20 cellular contexts compared by ENCODE assay signal in genomic region chr2:174929786-174930185, GRCh38.
DNase-seq lines count a peak whose midpoint lies in the region; ATAC-seq and TF ChIP-seq lines count a peak whose summit lies in the region.
"Had no signal": no experiment of that assay in that cellular context is flagged by ENCODE, and none has a peak within 500 bp of the region (broad histone marks: within the 10 kb centered on the region; RNA-seq: fewer than 3 reads in every experiment).

No MANE protein-coding gene starts in this region.

- H3K9me3 ChIP-seq in cardiac muscle cell (ENCODE audit: low read depth) (no peaks in the 10 kb centered on the region), heart left ventricle (no peaks in the 10 kb centered on the region), parathyroid adenoma (ENCODE audit: control insufficient read depth, low read length) (no peaks in the 10 kb centered on the region)
- H3K9me3 ChIP-seq: SK-N-SH had no signal

- no peak overlapping the region for H3K4me3 ChIP-seq in cardiac muscle cell
- no peak overlapping the region for H3K4me3 ChIP-seq in heart left ventricle
- no peak overlapping the region for H3K4me3 ChIP-seq in parathyroid adenoma (ENCODE audit: low read depth, low read length)
- H3K4me3 ChIP-seq: GM23248 had no signal

- H3K4me1 ChIP-seq in cardiac muscle cell (ENCODE audit: low read depth) (peaks cover 18% of the 10 kb centered on the region), heart left ventricle (peaks cover 0 to 6% (median 0%) of the 10 kb centered on the region in 12 donors), parathyroid adenoma (peaks cover 23% of the 10 kb centered on the region)

- ATAC-seq in heart left ventricle (no peak), HG02571 (IDR thresholded peaks at IDR 0.05; ENCODE audit: unreplicated experiment) (no peak)

- peak overlapping the region; percentile 24 for H2AFZ ChIP-seq in parathyroid adenoma
- H2AFZ ChIP-seq: GM23248 had no signal

- intact Hi-C loops in heart left ventricle (cut with DNase I), result no loop called here

- no peak overlapping the region for H3K9ac ChIP-seq in parathyroid adenoma
- H3K9ac ChIP-seq: GM23248, SK-N-SH had no signal

- no peak overlapping the region for H3K4me2 ChIP-seq in parathyroid adenoma (ENCODE audit: low read length)
- H3K4me2 ChIP-seq: SK-N-SH had no signal

- WGBS in heart left ventricle, 4 donors, result 50 to 58% (median 52%) methylated on average over 4 of the region's 4 CpGs

- peak overlapping the region; percentile 37 for H3K27ac ChIP-seq in cardiac muscle cell
- H3K27ac ChIP-seq in heart left ventricle, result no peak overlapping the region
- H3K27ac ChIP-seq in parathyroid adenoma, result peak overlapping the region; percentile 15
- H3K27ac ChIP-seq: 22Rv1, GM23248 had no signal

- no peak for TF ChIP-seq CTCF in cardiac muscle cell (IDR thresholded peaks at IDR 0.05; ENCODE audit: low read depth, low read length)
- TF ChIP-seq CTCF in heart left ventricle (IDR thresholded peaks at IDR 0.05), result no peak
- no peak for TF ChIP-seq CTCF in parathyroid adenoma (IDR thresholded peaks at IDR 0.05)

- no peak for TF ChIP-seq POLR2A in heart left ventricle (IDR thresholded peaks at IDR 0.05)

- H3K27me3 ChIP-seq in cardiac muscle cell, result no peaks in the 10 kb centered on the region
- H3K27me3 ChIP-seq in heart left ventricle, result no peaks in the 10 kb centered on the region
- no peaks in the 10 kb centered on the region for H3K27me3 ChIP-seq in parathyroid adenoma (ENCODE audit: control insufficient read depth, insufficient read depth, low read length)

- H3K36me3 ChIP-seq in cardiac muscle cell, result no peaks in the 10 kb centered on the region
- peaks cover 0 to 4% (median 0%) of the 10 kb centered on the region in 9 donors for H3K36me3 ChIP-seq in heart left ventricle
- H3K36me3 ChIP-seq in parathyroid adenoma (ENCODE audit: control insufficient read depth, insufficient read depth, low read length), result no peaks in the 10 kb centered on the region

- H3K79me2 ChIP-seq in parathyroid adenoma, result no peaks in the 10 kb centered on the region

- DNase-seq in cardiac muscle cell (ENCODE audit: low read depth in 1 of 2, low spot score in 1 of 2) (no peak), heart left ventricle (no peak), glomerular visceral epithelial cell (ENCODE audit: extremely low spot score) (peak; percentile 32), cerebellum (ENCODE audit: low spot score) (no peak)
- DNase-seq in activated naive CD4-positive, alpha-beta T cell treated with Interleukin-2 at 50 U/mL for 16 hours, result no peak
- DNase-seq: HCEC 1CT, Kasumi-1, MV-4-11, NCI-H1105, NCI-H1436 treated with DMSO at 0.1 percent for 48 hours, NCI-H187 treated with DMSO at 0.1 percent for 48 hours, NCI-H2107, NCI-H446, NCI-H524 treated with DMSO at 0.1 percent for 48 hours, NCI-H774, SK-N-SH had no signal

Comparison
In these comparisons a context has a peak if more than half of its experiments do, and no peak if none do; other contexts are left out.
1. H3K27ac ChIP-seq: peak in cardiac muscle cell (single experiment) and parathyroid adenoma (single experiment); none in heart left ventricle (0 of 12).